35 cellular contexts compared by ENCODE assay signal in genomic region chr15:63851431-63851830, GRCh38.
"Had no signal": no experiment of that assay in that cellular context is flagged by ENCODE, and none has a peak within 500 bp of the region (broad histone marks: within the 10 kb centered on the region; RNA-seq: fewer than 3 reads in every experiment).

No MANE protein-coding gene starts in this region.

- DNase-seq: Karpas-422, Kasumi-1, MG63, MM.1S, MV-4-11, NCI-H1048, NCI-H1092, NCI-H1092 treated with DMSO at 0.1 percent for 48 hours, NCI-H1105, NCI-H1105 treated with DMSO at 0.1 percent for 48 hours, NCI-H1417, NCI-H1417 treated with DMSO at 0.1 percent for 48 hours, NCI-H1436, NCI-H1436 treated with DMSO at 0.1 percent for 48 hours, NCI-H146, NCI-H1694, NCI-H1694 treated with DMSO at 0.1 percent for 48 hours, NCI-H187, NCI-H187 treated with DMSO at 0.1 percent for 48 hours, NCI-H1930, NCI-H2029, NCI-H2029 treated with DMSO at 0.1 percent for 48 hours, NCI-H2081, NCI-H2081 treated with DMSO at 0.1 percent for 48 hours, NCI-H2107, NCI-H2171, NCI-H2171 treated with DMSO at 0.1 percent for 48 hours, NCI-H2227 treated with DMSO at 0.1 percent for 48 hours, NCI-H226, NCI-H345, NCI-H446, NCI-H446 treated with DMSO at 0.1 percent for 48 hours, NCI-H510A, NCI-H510A treated with DMSO at 0.1 percent for 48 hours, NCI-H524 had no signal

- H3K4me3 ChIP-seq: MG63 had no signal

- H3K36me3 ChIP-seq: MG63 had no signal

- H3K27me3 ChIP-seq: MG63 had no signal
